Comparison of ENCODE assay signal across 16 cellular contexts in genomic region chr1:19087017-19087736, GRCh38.
DNase-seq lines count a peak whose midpoint lies in the region; ATAC-seq, FAIRE-seq and TF ChIP-seq lines count a peak whose summit lies in the region.
"Had no signal": no experiment of that assay in that cellular context is flagged by ENCODE, and none has a peak within 500 bp of the region (broad histone marks: within the 10 kb centered on the region; RNA-seq: fewer than 3 reads in every experiment).

No MANE protein-coding gene starts in this region.

- no peaks in the 10 kb centered on the region for H3K27me3 Mint-ChIP-seq in activated B cell treated with CpG ODN at 0.5 μM for 24 hours
- H3K27me3 Mint-ChIP-seq in nephron progenitor cell (ENCODE audit: low read depth, poor library complexity) = peaks cover 2% of the 10 kb centered on the region

- no peak overlapping the region for H2AFZ ChIP-seq in HepG2 (ENCODE audit: low read length)
- H2AFZ ChIP-seq: parathyroid adenoma had no signal

- no peak overlapping the region for H3K4me2 ChIP-seq in HepG2 (ENCODE audit: low read depth, low read length)

- no peaks in the 10 kb centered on the region for H4K20me1 ChIP-seq in HepG2 (ENCODE audit: insufficient read depth, low read length)

- peak overlapping the region; percentile 65 for H3K27ac ChIP-seq in left ventricle myocardium inferior (replicated peaks)
- no peak overlapping the region for H3K27ac ChIP-seq in HepG2 (ENCODE audit: extremely low read length, insufficient read depth, low read length)
- H3K27ac ChIP-seq: parathyroid adenoma had no signal

- no peak overlapping the region for H3K4me3 ChIP-seq in left ventricle myocardium inferior
- H3K4me3 ChIP-seq in HepG2 (replicated peaks in 1 of 3; ENCODE audit: insufficient read depth in 1 of 3, low read depth in 2 of 3, low read length in 3 of 3) = no peak overlapping the region

- peaks cover 41% of the 10 kb centered on the region for H3K4me1 ChIP-seq in left ventricle myocardium inferior
- H3K4me1 ChIP-seq in HepG2 (ENCODE audit: insufficient read depth, low read length) = peaks cover 17% of the 10 kb centered on the region
- H3K4me1 ChIP-seq: parathyroid adenoma had no signal

- H3K36me3 ChIP-seq in left ventricle myocardium inferior = peaks cover 93% of the 10 kb centered on the region
- peaks cover 34 to 96% of the 10 kb centered on the region in 2 experiments for H3K36me3 ChIP-seq in HepG2 (replicated peaks in 1 of 2; ENCODE audit: control insufficient read depth in 1 of 2, insufficient read depth in 2 of 2, low read length in 2 of 2)

- no peak for DNase-seq in left ventricle myocardium inferior
- DNase-seq in left ventricle myocardium superior = no peak
- DNase-seq in activated B cell treated with CpG ODN at 0.5 μM for 24 hours = no peak
- DNase-seq in HepG2 (ENCODE audit: low spot score) = peak; percentile 54
- DNase-seq in HCEC 1CT = no peak
- no peak for DNase-seq in stimulated activated CD4-positive, alpha-beta T cell treated with anti-CD3 and anti-CD28 coated beads, Interleukin-2, amount 100 ng/mL, for 24 hours
- no peak for DNase-seq in nephron progenitor cell
- DNase-seq: amniotic stem cell, KG1, NCI-H1436, NCI-H526 treated with DMSO at 0.1 percent for 48 hours had no signal

- no peak for TF ChIP-seq POLR2A in HepG2 (IDR thresholded peaks at IDR 0.05; ENCODE audit: insufficient read depth in 1 of 2, low read depth in 2 of 2, low read length in 2 of 2)
- TF ChIP-seq POLR2A in GM18505 (IDR thresholded peaks at IDR 0.05; ENCODE audit: borderline replicate concordance, extremely low read depth, insufficient read depth, insufficient read length) = no peak

- CTCF ChIA-PET in activated B cell treated with CpG ODN at 0.5 μM for 24 hours (lab: Charles Lee) (interaction anchor here (1.2 to 1.7 kb wide), 4 partner anchors 175 to 203 kb away, joined by 4 to 8 read pairs (median 6); no protein-coding TSS in a partner anchor), HepG2 (lab: Yijun Ruan, JAX; ENCODE audit: low intra/inter-chr PET ratio, low total read pairs) (no interaction called here)

- in situ Hi-C loops in HepG2 (cut with HindIII; ENCODE audit: extremely low pct_ligation_motif_present, low pct_unique_long_range_greater_than_20kb) = no loop called here

- H3K4me3 Mint-ChIP-seq in activated B cell treated with CpG ODN at 0.5 μM for 24 hours = no peak overlapping the region
- no peak overlapping the region for H3K4me3 Mint-ChIP-seq in nephron progenitor cell
- H3K4me3 Mint-ChIP-seq: mesothelial cell of epicardium had no signal

- H3K79me2 ChIP-seq in HepG2 (ENCODE audit: insufficient read depth, low read length) = no peaks in the 10 kb centered on the region
- H3K79me2 ChIP-seq: parathyroid adenoma had no signal

- WGBS in HepG2 (ENCODE audit: low lambda C conversion rate) = 75% methylated on average over 6 of the region's 6 CpGs

- no TSS peak for BruUV-seq in HepG2 (replicated peaks; lab: Mats Ljungman, UMichigan)

- no peak for ATAC-seq in left ventricle myocardium superior
- no peak for ATAC-seq in activated B cell treated with CpG ODN at 0.5 μM for 24 hours (ENCODE audit: low read depth)
- peak; percentile 15; the same call in 2 of the 3 replicates for ATAC-seq in HepG2
- ATAC-seq in GM18505 (IDR thresholded peaks at IDR 0.05; ENCODE audit: unreplicated experiment) = no peak

- H3K27ac Mint-ChIP-seq in activated B cell treated with CpG ODN at 0.5 μM for 24 hours (peak overlapping the region; percentile 77), nephron progenitor cell (no peak overlapping the region)
- H3K27ac Mint-ChIP-seq: mesothelial cell of epicardium had no signal

- TF ChIP-seq EP300 in HepG2 (IDR thresholded peaks at IDR 0.05; ENCODE audit: low read depth in 2 of 2, low read length in 2 of 2) = no peak
- no peak for TF ChIP-seq EP300 in HepG2 (CRISPR knock-in tag; IDR thresholded peaks at IDR 0.05; ENCODE audit: borderline replicate concordance)

- H3K36me3 Mint-ChIP-seq in activated B cell treated with CpG ODN at 0.5 μM for 24 hours (ENCODE audit: low read depth) (peaks cover 99% of the 10 kb centered on the region), nephron progenitor cell (ENCODE audit: low read depth) (peaks cover 54% of the 10 kb centered on the region)

- TF ChIP-seq RAD21 in HepG2 (CRISPR knock-in tag; IDR thresholded peaks at IDR 0.05) = no peak

- POLR2A ChIA-PET in activated B cell treated with CpG ODN at 0.5 μM for 24 hours (lab: Charles Lee) = interaction anchor here (0.7 to 1.1 kb wide), 2 partner anchors 9 to 185 kb away, joined by 3 read pairs; partner anchors contain the start of gene ALDH4A1
- POLR2A ChIA-PET in HepG2 (lab: Yijun Ruan, JAX) = interaction anchor here (0.8 to 1.4 kb wide), 2 partner anchors 138 to 184 kb away, joined by 3 to 6 read pairs; no protein-coding TSS in a partner anchor

- intact Hi-C loops in left ventricle myocardium inferior (cut with micrococcal nuclease) = no loop called here
- intact Hi-C loops in left ventricle myocardium superior (cut with micrococcal nuclease) = no loop called here
- intact Hi-C loops in activated B cell treated with CpG ODN at 0.5 μM for 24 hours (cut with micrococcal nuclease) = loop anchor here (5.0 kb wide), 1 partner anchor 180 kb away; no protein-coding TSS in a partner anchor
- intact Hi-C loops in HepG2 (cut with micrococcal nuclease; ENCODE audit: unreplicated experiment) = loop anchor here (5.0 kb wide), 1 partner anchor 75 kb away; no protein-coding TSS in a partner anchor

- H3K9me3 Mint-ChIP-seq in activated B cell treated with CpG ODN at 0.5 μM for 24 hours (no peaks in the 10 kb centered on the region), nephron progenitor cell (no peaks in the 10 kb centered on the region)
- H3K9me3 Mint-ChIP-seq: mesothelial cell of epicardium had no signal

- FAIRE-seq in HepG2 (lab: Jason Lieb, UNC) = no peak
- FAIRE-seq: G401.6, H54 had no signal

- TF ChIP-seq CTCF in left ventricle myocardium inferior (IDR thresholded peaks at IDR 0.05; ENCODE audit: borderline replicate concordance) (no peak), activated B cell treated with CpG ODN at 0.5 μM for 24 hours (IDR thresholded peaks at IDR 0.05) (no peak), HepG2 (CRISPR knock-in tag; IDR thresholded peaks at IDR 0.05) (no peak), nephron progenitor cell (IDR thresholded peaks at IDR 0.05) (no peak)

- H3K27me3 ChIP-seq in left ventricle myocardium inferior (ENCODE audit: low read depth) = no peaks in the 10 kb centered on the region
- no peaks in the 10 kb centered on the region for H3K27me3 ChIP-seq in HepG2 (ENCODE audit: control insufficient read depth in 1 of 2, insufficient read depth in 2 of 2, low read length in 2 of 2)

- no peak overlapping the region for H3K9ac ChIP-seq in HepG2 (ENCODE audit: insufficient read depth, low read depth, low read length)
- H3K9ac ChIP-seq: parathyroid adenoma had no signal

- no peaks in the 10 kb centered on the region for H3K9me3 ChIP-seq in left ventricle myocardium inferior (replicated peaks)
- H3K9me3 ChIP-seq in HepG2 (ENCODE audit: low read length) = no peaks in the 10 kb centered on the region

- H3K4me1 Mint-ChIP-seq in activated B cell treated with CpG ODN at 0.5 μM for 24 hours (peaks cover 10% of the 10 kb centered on the region), nephron progenitor cell (no peaks in the 10 kb centered on the region)

TF ChIP-seq in HepG2, 621 proteins besides CTCF, POLR2A, EP300 and RAD21 (continues in another document):
- TF ChIP-seq ZNF547 (CRISPR knock-in tag; IDR thresholded peaks at IDR 0.05) (no peak), GATAD2A (CRISPR knock-in tag; IDR thresholded peaks at IDR 0.05) (0 out of 2 replicates have a peak, but pooled peaks have one; percentile 28), SAP130 (CRISPR knock-in tag; IDR thresholded peaks at IDR 0.05; ENCODE audit: low read depth) (peak; percentile 51), ARNTL (CRISPR knock-in tag; IDR thresholded peaks at IDR 0.05) (peak; percentile 56; the same call in 1 of the 2 replicates), SRSF9 (IDR thresholded peaks at IDR 0.05; ENCODE audit: borderline replicate concordance, insufficient read depth, low read depth, low read length, poor library complexity, severe bottlenecking) (no peak)
- TF ChIP-seq, protein P1, sequence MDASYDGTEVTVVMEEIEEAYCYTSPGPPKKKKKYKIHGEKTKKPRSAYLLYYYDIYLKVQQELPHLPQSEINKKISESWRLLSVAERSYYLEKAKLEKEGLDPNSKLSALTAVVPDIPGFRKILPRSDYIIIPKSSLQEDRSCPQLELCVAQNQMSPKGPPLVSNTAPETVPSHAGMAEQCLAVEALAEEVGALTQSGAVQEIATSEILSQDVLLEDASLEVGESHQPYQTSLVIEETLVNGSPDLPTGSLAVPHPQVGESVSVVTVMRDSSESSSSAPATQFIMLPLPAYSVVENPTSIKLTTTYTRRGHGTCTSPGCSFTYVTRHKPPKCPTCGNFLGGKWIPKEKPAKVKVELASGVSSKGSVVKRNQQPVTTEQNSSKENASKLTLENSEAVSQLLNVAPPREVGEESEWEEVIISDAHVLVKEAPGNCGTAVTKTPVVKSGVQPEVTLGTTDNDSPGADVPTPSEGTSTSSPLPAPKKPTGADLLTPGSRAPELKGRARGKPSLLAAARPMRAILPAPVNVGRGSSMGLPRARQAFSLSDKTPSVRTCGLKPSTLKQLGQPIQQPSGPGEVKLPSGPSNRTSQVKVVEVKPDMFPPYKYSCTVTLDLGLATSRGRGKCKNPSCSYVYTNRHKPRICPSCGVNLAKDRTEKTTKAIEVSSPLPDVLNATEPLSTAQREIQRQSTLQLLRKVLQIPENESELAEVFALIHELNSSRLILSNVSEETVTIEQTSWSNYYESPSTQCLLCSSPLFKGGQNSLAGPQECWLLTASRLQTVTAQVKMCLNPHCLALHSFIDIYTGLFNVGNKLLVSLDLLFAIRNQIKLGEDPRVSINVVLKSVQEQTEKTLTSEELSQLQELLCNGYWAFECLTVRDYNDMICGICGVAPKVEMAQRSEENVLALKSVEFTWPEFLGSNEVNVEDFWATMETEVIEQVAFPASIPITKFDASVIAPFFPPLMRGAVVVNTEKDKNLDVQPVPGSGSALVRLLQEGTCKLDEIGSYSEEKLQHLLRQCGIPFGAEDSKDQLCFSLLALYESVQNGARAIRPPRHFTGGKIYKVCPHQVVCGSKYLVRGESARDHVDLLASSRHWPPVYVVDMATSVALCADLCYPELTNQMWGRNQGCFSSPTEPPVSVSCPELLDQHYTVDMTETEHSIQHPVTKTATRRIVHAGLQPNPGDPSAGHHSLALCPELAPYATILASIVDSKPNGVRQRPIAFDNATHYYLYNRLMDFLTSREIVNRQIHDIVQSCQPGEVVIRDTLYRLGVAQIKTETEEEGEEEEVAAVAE (CRISPR knock-in tag; IDR thresholded peaks at IDR 0.05; ENCODE audit: borderline replicate concordance) = 0 out of 2 replicates have a peak, but pooled peaks have one; percentile 2

Comparison
In these comparisons a context has a peak if more than half of its experiments do, and no peak if none do; other contexts are left out.
1. intact Hi-C loops: an anchor here in activated B cell treated with CpG ODN at 0.5 μM for 24 hours (5.0 kb wide) and HepG2 (5.0 kb wide); none called in left ventricle myocardium inferior and left ventricle myocardium superior.